Comparison of ENCODE assay signal across 9 cellular contexts in genomic region chr13:111066544-111066943, GRCh38. TPM values are rescaled to one million over a fixed set of nuclear protein-coding genes. Genes with fewer than 3 reads are reported as not detected.
DNase-seq lines count a peak whose midpoint lies in the region; ATAC-seq, FAIRE-seq and TF ChIP-seq lines count a peak whose summit lies in the region.
"Had no signal": no experiment of that assay in that cellular context is flagged by ENCODE, and none has a peak within 500 bp of the region (broad histone marks: within the 10 kb centered on the region; RNA-seq: fewer than 3 reads in every experiment).

No MANE protein-coding gene starts in this region.

- peaks cover 5% of the 10 kb centered on the region for H3K9me3 ChIP-seq in iPS-15b (ENCODE audit: control insufficient read depth, insufficient read depth, low read length)

- DNase-seq in retina (peak; percentile 54), hippocampal formation (lab: John Stamatoyannopoulos, UW) (no peak), GM12891 (ENCODE audit: insufficient read length, low spot score) (no peak)
- DNase-seq: DND-41 had no signal

- no peak for FAIRE-seq in GM12891 (lab: Jason Lieb, UNC)
- FAIRE-seq: frontal cortex had no signal

- ATAC-seq in HG02884 (IDR thresholded peaks at IDR 0.05; ENCODE audit: unreplicated experiment), result peak; percentile 8
- no peak for ATAC-seq in GM18519 (IDR thresholded peaks at IDR 0.05; ENCODE audit: low FRiP score, unreplicated experiment)

- H3K4me3 Mint-ChIP-seq in activated naive CD8-positive, alpha-beta T cell, result peak overlapping the region; percentile 84

- no peak overlapping the region for H3K27ac Mint-ChIP-seq in activated naive CD8-positive, alpha-beta T cell

- H3K36me3 ChIP-seq in iPS-15b (ENCODE audit: control insufficient read depth, insufficient read depth, low read length), result no peaks in the 10 kb centered on the region

- no peak overlapping the region for H3K9ac ChIP-seq in iPS-15b (ENCODE audit: low read depth, low read length)

- peaks cover 2% of the 10 kb centered on the region for H3K36me3 Mint-ChIP-seq in activated naive CD8-positive, alpha-beta T cell

- peaks cover 34% of the 10 kb centered on the region for H3K27me3 Mint-ChIP-seq in activated naive CD8-positive, alpha-beta T cell

- peaks cover 20% of the 10 kb centered on the region for H3K27me3 ChIP-seq in iPS-15b (ENCODE audit: control insufficient read depth, insufficient read depth, low read length)

- peak overlapping the region; percentile 26 for H3K4me3 ChIP-seq in iPS-15b (ENCODE audit: low read depth, low read length)

- TF ChIP-seq POLR2A in GM12891 (IDR thresholded peaks at IDR 0.05; ENCODE audit: low read depth, low read length), result no peak

- peaks cover 8% of the 10 kb centered on the region for H3K9me3 Mint-ChIP-seq in activated naive CD8-positive, alpha-beta T cell (ENCODE audit: low read depth)

- H3K4me1 ChIP-seq in iPS-15b (ENCODE audit: control insufficient read depth, insufficient read depth, low read length), result peaks cover 15% of the 10 kb centered on the region

- peaks cover 8% of the 10 kb centered on the region for H3K4me1 Mint-ChIP-seq in activated naive CD8-positive, alpha-beta T cell (ENCODE audit: low read depth)

TF ChIP-seq in GM12891, 5 proteins besides CTCF, POLR2A, EP300 and RAD21:
- TF ChIP-seq SPI1 (IDR thresholded peaks at IDR 0.05; ENCODE audit: low read depth, low read length) (no peak), TAF1 (IDR thresholded peaks at IDR 0.05; ENCODE audit: low read depth, low read length) (no peak), PAX5 (IDR thresholded peaks at IDR 0.05; ENCODE audit: insufficient read depth, low read length, severe bottlenecking) (no peak), POU2F2 (IDR thresholded peaks at IDR 0.05; ENCODE audit: low read depth, low read length) (no peak), POLR2AphosphoS5 (IDR thresholded peaks at IDR 0.05; ENCODE audit: low read depth, low read length) (no peak)
TF ChIP-seq in GM12891: peak in this region for 0.

RNA-seq across cellular contexts. Expression of gene ARHGEF7, which starts 48.6 kb away (rescaled TPM):
- 62.9 TPM for polyA plus RNA-seq in GM12891 (2012; ENCODE audit: low read depth, missing spikeins)
